ENCODE assay signal across 12 cellular contexts in the genomic region with DNA sequence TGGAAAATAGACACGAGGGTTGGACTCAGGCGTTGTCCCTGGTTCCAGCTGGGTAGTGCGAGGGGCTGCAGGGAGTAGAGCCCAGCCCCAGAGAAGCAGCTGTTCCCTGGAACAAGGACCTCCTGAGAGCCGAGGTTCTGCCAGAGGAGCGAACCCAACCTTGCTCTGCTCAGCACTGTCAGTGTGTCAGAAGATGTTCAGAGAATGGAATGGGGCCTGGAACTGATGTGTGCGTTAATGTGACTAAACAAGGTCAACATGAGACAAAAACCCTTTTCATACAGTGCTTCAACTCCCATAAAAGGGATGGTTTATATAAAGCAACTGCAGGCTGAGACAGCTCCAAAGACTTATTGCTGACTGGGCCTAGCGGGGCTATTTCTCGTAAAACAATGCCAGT. TPM values are rescaled to one million over a fixed set of nuclear protein-coding genes. Genes with fewer than 3 reads are reported as not detected.
DNase-seq lines count a peak whose midpoint lies in the region; ATAC-seq and TF ChIP-seq lines count a peak whose summit lies in the region.
"Had no signal": no experiment of that assay in that cellular context is flagged by ENCODE, and none has a peak within 500 bp of the region (broad histone marks: within the 10 kb centered on the region; RNA-seq: fewer than 3 reads in every experiment).

No MANE protein-coding gene starts in this region.

- H3K27ac Mint-ChIP-seq in mesothelial cell of epicardium: peak overlapping the region; percentile 34
- H3K27ac Mint-ChIP-seq in activated T-helper 1 cell treated with anti-CD3 and anti-CD28 coated beads, Interleukin-12 subunit alpha, Interleukin-12 subunit beta, Interleukin-2, Interleukin-4 antibody, amounts not matched to agents 30 ng/mL and 10 ng/mL and 1 ng/mL, durations not matched to agents 14 hours and 24 hours and 36 hours: no peak overlapping the region

- H3K27me3 ChIP-seq in SJCRH30 (no peaks in the 10 kb centered on the region), suprapubic skin (no peaks in the 10 kb centered on the region)

- ATAC-seq in esophagus mucosa (peak; percentile 50), HG03442 (IDR thresholded peaks at IDR 0.05; ENCODE audit: unreplicated experiment) (no peak)

- H3K27ac ChIP-seq in SJCRH30: no peak overlapping the region
- peak overlapping the region; percentile 45 for H3K27ac ChIP-seq in suprapubic skin

- H3K9me3 ChIP-seq in SJCRH30 (replicated peaks): no peaks in the 10 kb centered on the region
- no peaks in the 10 kb centered on the region for H3K9me3 ChIP-seq in suprapubic skin

- no peaks in the 10 kb centered on the region for H3K27me3 Mint-ChIP-seq in mesothelial cell of epicardium (ENCODE audit: low read depth)
- H3K27me3 Mint-ChIP-seq in activated T-helper 1 cell treated with anti-CD3 and anti-CD28 coated beads, Interleukin-12 subunit alpha, Interleukin-12 subunit beta, Interleukin-2, Interleukin-4 antibody, amounts not matched to agents 30 ng/mL and 10 ng/mL and 1 ng/mL, durations not matched to agents 14 hours and 24 hours and 36 hours (ENCODE audit: insufficient read depth): no peaks in the 10 kb centered on the region

- no peaks in the 10 kb centered on the region for H3K9me3 Mint-ChIP-seq in mesothelial cell of epicardium
- no peaks in the 10 kb centered on the region for H3K9me3 Mint-ChIP-seq in activated T-helper 1 cell treated with anti-CD3 and anti-CD28 coated beads, Interleukin-12 subunit alpha, Interleukin-12 subunit beta, Interleukin-2, Interleukin-4 antibody, amounts not matched to agents 30 ng/mL and 10 ng/mL and 1 ng/mL, durations not matched to agents 14 hours and 24 hours and 36 hours
- H3K9me3 Mint-ChIP-seq: IgD-negative memory B cell had no signal

- DNase-seq in SJCRH30 (peak; percentile 35 to 59), mesothelial cell of epicardium (ENCODE audit: low spot score in 2 of 2, unreplicated experiment in 2 of 2) (no peak), suprapubic skin (ENCODE audit: low spot score in 2 of 2) (no peak), middle frontal gyrus (ENCODE audit: extremely low spot score, low spot score) (no peak), GF-D8 (lab: John Stamatoyannopoulos, UW) (no peak)
- DNase-seq in activated T-helper 1 cell treated with anti-CD3 and anti-CD28 coated beads, Interleukin-12 subunit alpha, Interleukin-12 subunit beta, Interleukin-2, Interleukin-4 antibody, amounts not matched to agents 30 ng/mL and 10 ng/mL and 1 ng/mL, durations not matched to agents 14 hours and 24 hours and 36 hours (ENCODE audit: low spot score): no peak
- DNase-seq: activated CD8-positive, alpha-beta memory T cell treated with anti-CD3 and anti-CD28 coated beads for 24 hours; HCEC 1CT; NCI-H2029 had no signal

- TF ChIP-seq POLR2A in suprapubic skin (IDR thresholded peaks at IDR 0.05): no peak

- H3K4me1 Mint-ChIP-seq in mesothelial cell of epicardium: peaks cover 43% of the 10 kb centered on the region
- H3K4me1 Mint-ChIP-seq in activated T-helper 1 cell treated with anti-CD3 and anti-CD28 coated beads, Interleukin-12 subunit alpha, Interleukin-12 subunit beta, Interleukin-2, Interleukin-4 antibody, amounts not matched to agents 30 ng/mL and 10 ng/mL and 1 ng/mL, durations not matched to agents 14 hours and 24 hours and 36 hours (ENCODE audit: low read depth): no peaks in the 10 kb centered on the region

- TF ChIP-seq EP300 in suprapubic skin (IDR thresholded peaks at IDR 0.05): peak; percentile 35

- no peaks in the 10 kb centered on the region for H3K36me3 Mint-ChIP-seq in mesothelial cell of epicardium
- H3K36me3 Mint-ChIP-seq in activated T-helper 1 cell treated with anti-CD3 and anti-CD28 coated beads, Interleukin-12 subunit alpha, Interleukin-12 subunit beta, Interleukin-2, Interleukin-4 antibody, amounts not matched to agents 30 ng/mL and 10 ng/mL and 1 ng/mL, durations not matched to agents 14 hours and 24 hours and 36 hours (ENCODE audit: low read depth): no peaks in the 10 kb centered on the region
- H3K36me3 Mint-ChIP-seq: IgD-negative memory B cell had no signal

- H3K4me1 ChIP-seq in SJCRH30 (peaks cover 6% of the 10 kb centered on the region; the same call in 1 of the 2 replicates), suprapubic skin (peaks cover 50% of the 10 kb centered on the region)

- TF ChIP-seq CTCF in mesothelial cell of epicardium (IDR thresholded peaks at IDR 0.05; ENCODE audit: unreplicated experiment) (no peak), suprapubic skin (IDR thresholded peaks at IDR 0.05) (no peak)

- H3K4me3 ChIP-seq in SJCRH30 (no peak overlapping the region), suprapubic skin (no peak overlapping the region)

- WGBS in suprapubic skin: 64% methylated on average over 8 of the region's 8 CpGs

- intact Hi-C loops in activated T-helper 1 cell treated with anti-CD3 and anti-CD28 coated beads, Interleukin-12 subunit alpha, Interleukin-12 subunit beta, Interleukin-2, Interleukin-4 antibody, amounts not matched to agents 30 ng/mL and 10 ng/mL and 1 ng/mL, durations not matched to agents 14 hours and 24 hours and 36 hours (cut with micrococcal nuclease): no loop called here

- H3K4me3 Mint-ChIP-seq in mesothelial cell of epicardium: no peak overlapping the region
- no peak overlapping the region for H3K4me3 Mint-ChIP-seq in activated T-helper 1 cell treated with anti-CD3 and anti-CD28 coated beads, Interleukin-12 subunit alpha, Interleukin-12 subunit beta, Interleukin-2, Interleukin-4 antibody, amounts not matched to agents 30 ng/mL and 10 ng/mL and 1 ng/mL, durations not matched to agents 14 hours and 24 hours and 36 hours
- H3K4me3 Mint-ChIP-seq: IgD-negative memory B cell had no signal

- no peaks in the 10 kb centered on the region for H3K36me3 ChIP-seq in SJCRH30
- peaks cover 14% of the 10 kb centered on the region for H3K36me3 ChIP-seq in suprapubic skin

RNA-seq across cellular contexts. Expression of a gene that starts 35.5 kb away (rescaled TPM):
- total RNA-seq in SJCRH30 (2014; rRNA removed; shearing (Covaris generic)): 34.2 and 37.0 TPM in 2 replicates
- total RNA-seq in esophagus mucosa: 20.3 TPM
- total RNA-seq in mesothelial cell of epicardium: 22.8 to 23.7 TPM (median 22.9 TPM) in 3 replicates
- total RNA-seq in suprapubic skin: 10 to 100 TPM; 38.5 to 76.3 (median 52.6) TPM
- 31.5 TPM in 2 replicates for total RNA-seq in activated T-helper 1 cell treated with anti-CD3 and anti-CD28 coated beads, Interleukin-12 subunit alpha, Interleukin-12 subunit beta, Interleukin-2, Interleukin-4 antibody, amounts not matched to agents 30 ng/mL and 10 ng/mL and 1 ng/mL, durations not matched to agents 14 hours and 24 hours and 36 hours

Comparison
In these comparisons a context has a peak if more than half of its experiments do, and no peak if none do; other contexts are left out.
1. DNase-seq: peak in SJCRH30 (2 of 2); none in mesothelial cell of epicardium (0 of 2), suprapubic skin (0 of 2), activated T-helper 1 cell treated with anti-CD3 and anti-CD28 coated beads, Interleukin-12 subunit alpha, Interleukin-12 subunit beta, Interleukin-2, Interleukin-4 antibody, amounts not matched to agents 30 ng/mL and 10 ng/mL and 1 ng/mL, durations not matched to agents 14 hours and 24 hours and 36 hours (single experiment), middle frontal gyrus (single experiment) and GF-D8 (single experiment).